In genomic region chr6:47057830-47058540, GRCh38 we compare ENCODE assay signal across 25 cellular contexts. TPM values are rescaled to one million over a fixed set of nuclear protein-coding genes. Genes with fewer than 3 reads are reported as not detected.
A peak's percentile ranks its signal among the peaks of the same experiment; 100 is the strongest.
DNase-seq lines count a peak whose midpoint lies in the region; ATAC-seq and TF ChIP-seq lines count a peak whose summit lies in the region.
"Had no signal": no experiment of that assay in that cellular context is flagged by ENCODE, and none has a peak within 500 bp of the region (broad histone marks: within the 10 kb centered on the region; RNA-seq: fewer than 3 reads in every experiment).

No MANE protein-coding gene starts in this region.

- no peaks in the 10 kb centered on the region for H4K20me1 ChIP-seq in PC-3 (ENCODE audit: low read length)

- H3K36me3 ChIP-seq in PC-3 (ENCODE audit: low read depth, low read length) (no peaks in the 10 kb centered on the region), gastrocnemius medialis (no peaks in the 10 kb centered on the region)
- H3K36me3 ChIP-seq: sigmoid colon had no signal

- no peaks in the 10 kb centered on the region for H3K9me3 ChIP-seq in PC-3 (ENCODE audit: low read length)
- H3K9me3 ChIP-seq in gastrocnemius medialis: no peaks in the 10 kb centered on the region
- H3K9me3 ChIP-seq: sigmoid colon had no signal

- peaks cover 49% of the 10 kb centered on the region for H3K4me1 ChIP-seq in PC-3 (ENCODE audit: insufficient read depth, low read length)
- H3K4me1 ChIP-seq in gastrocnemius medialis: no peaks in the 10 kb centered on the region

- in situ Hi-C loops in gastrocnemius medialis (cut with MboI; ENCODE audit: low sequenced_read_pairs in 4 of 4): loop anchor here in 1 of 4 donors (10.0 kb wide), 1 partner anchor 213 kb away; no protein-coding TSS in a partner anchor
- in situ Hi-C loops in G401 (cut with HindIII; ENCODE audit: low sequenced_read_pairs): no loop called here

- no peak for TF ChIP-seq POLR2A in gastrocnemius medialis (IDR thresholded peaks at IDR 0.05)

- peak; percentile 58 for DNase-seq in EH (ENCODE audit: low read depth)
- peak; percentile 98 for DNase-seq in PC-3
- DNase-seq in epithelial cell of esophagus (ENCODE audit: low read depth): peak; percentile 92
- DNase-seq in non-pigmented ciliary epithelial cell (ENCODE audit: low read depth): peak; percentile 26
- DNase-seq in activated CD4-positive, alpha-beta memory T cell treated with anti-CD3 and anti-CD28 coated beads for 36 hours: no peak
- DNase-seq in gastrocnemius medialis: no peak
- DNase-seq in G401 (ENCODE audit: low spot score): no peak
- no peak for DNase-seq in NCI-H774 (lab: John Stamatoyannopoulos, UW)
- DNase-seq: activated CD4-positive, alpha-beta T cell treated with anti-CD3 and anti-CD28 coated beads, Interleukin-2, amount 50 U/mL, for 1 hour; activated naive CD4-positive, alpha-beta T cell treated with Interleukin-2 at 50 U/mL for 16 hours; activated T-cell treated with anti-CD3 and anti-CD28 coated beads for 4 hours; aorta; glutamatergic neuron; HCEC 1CT; KG1; NCI-H1092 treated with DMSO at 0.1 percent for 48 hours; NCI-H82; RPMI8226; sigmoid colon; stimulated activated CD4-positive, alpha-beta T cell treated with anti-CD3 and anti-CD28 coated beads, Interleukin-1b, Interleukin-23, amount 100 ng/mL, for 48 hours; stimulated activated naive CD8-positive, alpha-beta T cell treated with anti-CD3 and anti-CD28 coated beads, Interleukin-15, amount 100 ng/mL, for 72 hours; SW 1271 had no signal

- H3K9me3 Mint-ChIP-seq in activated CD4-positive, alpha-beta memory T cell treated with anti-CD3 and anti-CD28 coated beads for 36 hours: no peaks in the 10 kb centered on the region

- peak overlapping the region; percentile 72 for H3K9ac ChIP-seq in PC-3 (ENCODE audit: low read length)

- ATAC-seq in PC-3 (peak; percentile 76), gastrocnemius medialis (no peak)
- ATAC-seq: stimulated activated naive CD8-positive, alpha-beta T cell treated with anti-CD3 and anti-CD28 coated beads, Interleukin-15, amount 100 ng/mL, for 72 hours had no signal

- no peaks in the 10 kb centered on the region for H3K9me2 ChIP-seq in PC-3 (replicated peaks; ENCODE audit: low read length)

- peak overlapping the region; percentile 74 for H3K4me2 ChIP-seq in PC-3 (ENCODE audit: low read length)

- POLR2A ChIA-PET in PC-3 (lab: Charles Lee; ENCODE audit: unreplicated experiment): interaction anchor here (0.6 kb wide), 1 partner anchor 102 kb away, joined by 3 read pairs; no protein-coding TSS in a partner anchor
- POLR2A ChIA-PET in activated CD4-positive, alpha-beta memory T cell treated with anti-CD3 and anti-CD28 coated beads for 36 hours (lab: Charles Lee): no interaction called here

- no peaks in the 10 kb centered on the region for H3K27me3 ChIP-seq in PC-3 (ENCODE audit: low read length)
- no peaks in the 10 kb centered on the region for H3K27me3 ChIP-seq in gastrocnemius medialis
- H3K27me3 ChIP-seq: sigmoid colon had no signal

- peaks cover 8% of the 10 kb centered on the region for H3F3A ChIP-seq in PC-3 (ENCODE audit: low read length, unreplicated experiment)

- TF ChIP-seq CTCF in PC-3 (conservative IDR thresholded peaks at IDR 0.05; ENCODE audit: low read depth, low read length): no peak
- no peak for TF ChIP-seq CTCF in epithelial cell of esophagus (IDR thresholded peaks at IDR 0.05; ENCODE audit: insufficient read depth, low read depth, low read length, missing control alignments)
- no peak for TF ChIP-seq CTCF in gastrocnemius medialis (IDR thresholded peaks at IDR 0.05 in 4 of 5, conservative IDR thresholded peaks at IDR 0.05 in 1 of 5)

- H3K27ac ChIP-seq in PC-3 (ENCODE audit: low read length) (peak overlapping the region; percentile 96), gastrocnemius medialis (no peak overlapping the region)
- H3K27ac ChIP-seq: sigmoid colon had no signal

- CTCF ChIA-PET in PC-3 (lab: Charles Lee): no interaction called here
- CTCF ChIA-PET in activated CD4-positive, alpha-beta memory T cell treated with anti-CD3 and anti-CD28 coated beads for 36 hours (lab: Charles Lee): no interaction called here

- H3K4me3 ChIP-seq in PC-3 (ENCODE audit: low read length): no peak overlapping the region
- no peak overlapping the region for H3K4me3 ChIP-seq in epithelial cell of esophagus (ENCODE audit: low read length)
- no peak overlapping the region for H3K4me3 ChIP-seq in gastrocnemius medialis
- H3K4me3 ChIP-seq: sigmoid colon had no signal

- H3K4me3 Mint-ChIP-seq in activated CD4-positive, alpha-beta memory T cell treated with anti-CD3 and anti-CD28 coated beads for 36 hours: no peak overlapping the region
- H3K4me3 Mint-ChIP-seq: dendritic cell treated with granulocyte-macrophage colony-stimulating factor and Interleukin-4, amounts not matched to agents 40 ng/mL and 50 ng/mL, for 4 days; stimulated activated naive CD8-positive, alpha-beta T cell treated with anti-CD3 and anti-CD28 coated beads, Interleukin-15, amount 100 ng/mL, for 72 hours had no signal

- no peak overlapping the region for H2AFZ ChIP-seq in PC-3 (ENCODE audit: low read length)

- H3K36me3 Mint-ChIP-seq in activated CD4-positive, alpha-beta memory T cell treated with anti-CD3 and anti-CD28 coated beads for 36 hours: no peaks in the 10 kb centered on the region

- H3K27me3 Mint-ChIP-seq in activated CD4-positive, alpha-beta memory T cell treated with anti-CD3 and anti-CD28 coated beads for 36 hours: no peaks in the 10 kb centered on the region
- H3K27me3 Mint-ChIP-seq: dendritic cell treated with granulocyte-macrophage colony-stimulating factor and Interleukin-4, amounts not matched to agents 40 ng/mL and 50 ng/mL, for 4 days had no signal

- no peak overlapping the region for H3K27ac Mint-ChIP-seq in activated CD4-positive, alpha-beta memory T cell treated with anti-CD3 and anti-CD28 coated beads for 36 hours
- H3K27ac Mint-ChIP-seq: dendritic cell treated with granulocyte-macrophage colony-stimulating factor and Interleukin-4, amounts not matched to agents 40 ng/mL and 50 ng/mL, for 4 days; stimulated activated naive CD8-positive, alpha-beta T cell treated with anti-CD3 and anti-CD28 coated beads, Interleukin-15, amount 100 ng/mL, for 72 hours had no signal

- no peaks in the 10 kb centered on the region for H3K79me2 ChIP-seq in PC-3 (ENCODE audit: low read length)

- TSS peak; percentile 69 for BruUV-seq in PC-3 (replicated peaks; lab: Mats Ljungman, UMichigan)

- intact Hi-C loops in PC-3 (cut with micrococcal nuclease) (loop anchor here (5.0 kb wide), 1 partner anchor 34 kb away; no protein-coding TSS in a partner anchor), gastrocnemius medialis (cut with DNase I; ENCODE audit: low total_unique reads) (no loop called here)
- intact Hi-C loops in activated CD4-positive, alpha-beta memory T cell treated with anti-CD3 and anti-CD28 coated beads for 36 hours (cut with micrococcal nuclease): no loop called here

- H3K4me1 Mint-ChIP-seq in activated CD4-positive, alpha-beta memory T cell treated with anti-CD3 and anti-CD28 coated beads for 36 hours (ENCODE audit: low read depth): no peaks in the 10 kb centered on the region
- H3K4me1 Mint-ChIP-seq: stimulated activated naive CD8-positive, alpha-beta T cell treated with anti-CD3 and anti-CD28 coated beads, Interleukin-15, amount 100 ng/mL, for 72 hours had no signal

RNA-seq across cellular contexts. Expression of gene ADGRF1, which starts 15.9 kb away (rescaled TPM):
- total RNA-seq in PC-3 (2014; rRNA removed): 82.6 and 104 TPM in 2 replicates
- total RNA-seq in activated CD4-positive, alpha-beta memory T cell treated with anti-CD3 and anti-CD28 coated beads for 36 hours: not detected
- not detected for total RNA-seq in gastrocnemius medialis
- not detected in 2 replicates for total RNA-seq in G401 (2014; rRNA removed; shearing (Covaris generic))
- total RNA-seq: aorta, endothelial cell of umbilical vein, osteocyte, sigmoid colon had no signal

Comparison
In these comparisons a context has a peak if more than half of its experiments do, and no peak if none do; other contexts are left out.
1. DNase-seq: peak in EH (single experiment), PC-3 (single experiment), epithelial cell of esophagus (single experiment) and non-pigmented ciliary epithelial cell (single experiment); none in activated CD4-positive, alpha-beta memory T cell treated with anti-CD3 and anti-CD28 coated beads for 36 hours (single experiment), gastrocnemius medialis (0 of 2), G401 (single experiment) and NCI-H774 (single experiment).
2. RNA of gene ADGRF1, which starts 15.9 kb away (total RNA-seq): 82.6 to 104 TPM in PC-3; not detected in activated CD4-positive, alpha-beta memory T cell treated with anti-CD3 and anti-CD28 coated beads for 36 hours, not detected in gastrocnemius medialis and not detected in G401; every median in the first group is over 10 times any median in the second.